27 cellular contexts compared by ENCODE assay signal in the genomic region with DNA sequence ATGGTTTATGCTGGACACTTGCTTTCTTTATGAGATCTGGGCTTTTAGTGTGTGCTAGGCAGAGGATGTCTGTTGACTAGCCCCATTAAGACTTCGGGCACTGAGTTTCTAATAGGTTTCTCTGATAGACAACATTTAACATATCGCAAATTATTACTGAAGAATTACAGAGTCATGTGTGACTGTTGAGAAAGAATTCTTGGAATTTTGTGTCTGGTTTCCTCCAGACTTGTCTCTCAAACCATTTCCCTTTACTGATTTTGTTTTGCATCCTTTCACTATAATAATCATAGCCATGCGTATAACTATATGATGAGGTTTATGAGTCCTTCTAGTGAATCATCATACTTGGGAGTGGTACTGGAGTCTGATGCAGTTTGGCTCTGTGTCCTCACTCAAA. TPM values are rescaled to one million over a fixed set of nuclear protein-coding genes. Genes with fewer than 3 reads are reported as not detected.
"Had no signal": no experiment of that assay in that cellular context is flagged by ENCODE, and none has a peak within 500 bp of the region (broad histone marks: within the 10 kb centered on the region; RNA-seq: fewer than 3 reads in every experiment).

No MANE protein-coding gene starts in this region.

- DNase-seq: colonic mucosa; dermis blood vessel endothelial cell; esophagus squamous epithelium; foreskin fibroblast; immature natural killer cell; natural killer cell; occipital lobe; psoas muscle; retina; right lobe of liver; spleen; stimulated activated CD4-positive, alpha-beta T cell treated with anti-CD3 and anti-CD28 coated beads, Interleukin-15, amount 100 ng/mL, for 24 hours; stimulated activated CD4-positive, alpha-beta T cell treated with anti-CD3 and anti-CD28 coated beads, Interleukin-1b, Interleukin-23, amount 100 ng/mL, for 48 hours; stimulated activated CD4-positive, alpha-beta T cell treated with anti-CD3 and anti-CD28 coated beads, Interleukin-4, amount 100 ng/mL, for 24 hours; upper lobe of right lung had no signal

- H3K36me3 ChIP-seq: colonic mucosa, right lobe of liver, upper lobe of right lung, vagina had no signal

- ATAC-seq: natural killer cell; psoas muscle; right lobe of liver; stimulated activated memory B cell treated with anti-CD40 and anti-IgM and Interleukin-4, amounts not matched to agents 10 μg/mL and 1 μg/mL and 100 μg/mL, for 72 hours; upper lobe of right lung had no signal

- H3K27ac Mint-ChIP-seq: natural killer cell; neural progenitor cell; stimulated activated memory B cell treated with anti-CD40 and anti-IgM and Interleukin-4, amounts not matched to agents 10 μg/mL and 1 μg/mL and 100 μg/mL, for 72 hours; stimulated activated naive CD8-positive, alpha-beta T cell treated with anti-CD3 and anti-CD28 coated beads, Interleukin-15, Interleukin-2, amounts not matched to agents 100 ng/mL and 50 ng/mL, for 24 hours had no signal

- H3K9me3 ChIP-seq: colonic mucosa, esophagus squamous epithelium, psoas muscle, right lobe of liver, upper lobe of right lung, vagina had no signal

- H3K4me2 ChIP-seq: neural progenitor cell had no signal

- H3K27me3 ChIP-seq: colonic mucosa, esophagus squamous epithelium, neural progenitor cell, right lobe of liver, spleen, tibial nerve, upper lobe of right lung, vagina had no signal

- H3K4me1 Mint-ChIP-seq: immature natural killer cell, neural progenitor cell had no signal

- H3K27me3 Mint-ChIP-seq: stimulated activated memory B cell treated with anti-CD40 and anti-IgM and Interleukin-4, amounts not matched to agents 10 μg/mL and 1 μg/mL and 100 μg/mL, for 72 hours; stimulated activated naive CD8-positive, alpha-beta T cell treated with anti-CD3 and anti-CD28 coated beads, Interleukin-15, Interleukin-2, amounts not matched to agents 100 ng/mL and 50 ng/mL, for 24 hours had no signal

- H3K4me3 Mint-ChIP-seq: immature natural killer cell; natural killer cell; neural progenitor cell; stimulated activated memory B cell treated with anti-CD40 and anti-IgM and Interleukin-4, amounts not matched to agents 10 μg/mL and 1 μg/mL and 100 μg/mL, for 72 hours; stimulated activated naive CD8-positive, alpha-beta T cell treated with anti-CD3 and anti-CD28 coated beads, Interleukin-15, Interleukin-2, amounts not matched to agents 100 ng/mL and 50 ng/mL, for 24 hours had no signal

- H2AFZ ChIP-seq: neural progenitor cell had no signal

- H3K9me3 Mint-ChIP-seq: immature natural killer cell; natural killer cell; neural progenitor cell; stimulated activated memory B cell treated with anti-CD40 and anti-IgM and Interleukin-4, amounts not matched to agents 10 μg/mL and 1 μg/mL and 100 μg/mL, for 72 hours; stimulated activated naive CD8-positive, alpha-beta T cell treated with anti-CD3 and anti-CD28 coated beads, Interleukin-15, Interleukin-2, amounts not matched to agents 100 ng/mL and 50 ng/mL, for 24 hours had no signal

- H3K4me1 ChIP-seq: colonic mucosa, esophagus squamous epithelium, neural progenitor cell, right lobe of liver, spleen, upper lobe of right lung, vagina had no signal

- H3K27ac ChIP-seq: colonic mucosa, esophagus squamous epithelium, neural progenitor cell, psoas muscle, right lobe of liver, spleen, tibial nerve, upper lobe of right lung, vagina had no signal

- H3K4me3 ChIP-seq: colonic mucosa, esophagus squamous epithelium, neural progenitor cell, psoas muscle, right lobe of liver, spleen, tibial nerve, upper lobe of right lung, vagina had no signal

- H3K9ac ChIP-seq: neural progenitor cell had no signal

RNA-seq across cellular contexts. Expression of a gene that starts 42.4 kb away (rescaled TPM):
- total RNA-seq: colonic mucosa, dermis blood vessel endothelial cell, epithelial cell of proximal tubule, esophagus squamous epithelium, kidney epithelial cell, lung microvascular endothelial cell, mesenteric fat pad, mononuclear cell, natural killer cell, occipital lobe, psoas muscle, skeletal muscle tissue, spleen, temporal lobe, upper lobe of right lung, vagina had no signal
- polyA plus RNA-seq: immature natural killer cell, spleen had no signal
